Comparison of ENCODE assay signal across 8 cellular contexts in genomic region chr10:102869290-102870198, GRCh38. TPM values are rescaled to one million over a fixed set of nuclear protein-coding genes. Genes with fewer than 3 reads are reported as not detected.
A peak's percentile ranks its signal among the peaks of the same experiment; 100 is the strongest.
DNase-seq lines count a peak whose midpoint lies in the region; ATAC-seq lines count a peak whose summit lies in the region.

AS3MT (plus strand) TSS chr10:102869470; CDS start chr10:102869593, 123 bp downstream.

- H3K27ac Mint-ChIP-seq in central memory CD8-positive, alpha-beta T cell (ENCODE audit: low read depth) = no peak within 1 kb of the TSS
- H3K27ac Mint-ChIP-seq in stimulated activated naive B cell treated with anti-CD40 and anti-IgM and Interleukin-4, amounts not matched to agents 10 μg/mL and 1 μg/mL and 100 μg/mL, for 72 hours = no peak within 1 kb of the TSS

- no peak for ATAC-seq in central memory CD8-positive, alpha-beta T cell (replicated peaks; ENCODE audit: extremely low read depth, poor library complexity, severe bottlenecking)
- ATAC-seq in left lobe of liver = peak; percentile 89
- peak; percentile 80 to 81 for ATAC-seq in stimulated activated naive B cell treated with anti-CD40 and anti-IgM and Interleukin-4, amounts not matched to agents 10 μg/mL and 1 μg/mL and 100 μg/mL, for 72 hours (replicated peaks)

- peaks cover 27% of the 10 kb centered on the region for H3K27me3 Mint-ChIP-seq in central memory CD8-positive, alpha-beta T cell
- H3K27me3 Mint-ChIP-seq in stimulated activated naive B cell treated with anti-CD40 and anti-IgM and Interleukin-4, amounts not matched to agents 10 μg/mL and 1 μg/mL and 100 μg/mL, for 72 hours = peaks cover 21 to 33% of the 10 kb centered on the region in 2 donors

- peaks cover 8% of the 10 kb centered on the region for H3K4me1 Mint-ChIP-seq in central memory CD8-positive, alpha-beta T cell
- H3K4me1 Mint-ChIP-seq in stimulated activated naive B cell treated with anti-CD40 and anti-IgM and Interleukin-4, amounts not matched to agents 10 μg/mL and 1 μg/mL and 100 μg/mL, for 72 hours = peaks cover 8 to 11% of the 10 kb centered on the region in 2 donors

- H3K36me3 Mint-ChIP-seq in central memory CD8-positive, alpha-beta T cell (ENCODE audit: insufficient read depth) = peaks cover 8% of the 10 kb centered on the region
- peaks cover 2 to 3% of the 10 kb centered on the region in 2 donors for H3K36me3 Mint-ChIP-seq in stimulated activated naive B cell treated with anti-CD40 and anti-IgM and Interleukin-4, amounts not matched to agents 10 μg/mL and 1 μg/mL and 100 μg/mL, for 72 hours

- H3K9me3 Mint-ChIP-seq in central memory CD8-positive, alpha-beta T cell = no peaks in the 10 kb centered on the region
- no peaks in the 10 kb centered on the region for H3K9me3 Mint-ChIP-seq in stimulated activated naive B cell treated with anti-CD40 and anti-IgM and Interleukin-4, amounts not matched to agents 10 μg/mL and 1 μg/mL and 100 μg/mL, for 72 hours

- DNase-seq in NCI-H345 (lab: John Stamatoyannopoulos, UW) = peak; percentile 26
- DNase-seq in NCI-H345 treated with DMSO at 0.1 percent for 48 hours (lab: John Stamatoyannopoulos, UW; ENCODE audit: unreplicated experiment) = no peak
- peak; percentile 43 for DNase-seq in NCI-H69 (lab: John Stamatoyannopoulos, UW)
- no peak for DNase-seq in central memory CD8-positive, alpha-beta T cell (ENCODE audit: low spot score in 2 of 2)
- peak; percentile 64 for DNase-seq in left lobe of liver (ENCODE audit: low spot score)
- DNase-seq in stimulated activated naive B cell treated with anti-CD40 and anti-IgM and Interleukin-4, amounts not matched to agents 10 μg/mL and 1 μg/mL and 100 μg/mL, for 72 hours = no peak
- no peak for DNase-seq in activated CD4-positive, CD25-positive, alpha-beta regulatory T cell treated with anti-CD3 and anti-CD28 coated beads, Interleukin-2, amount 50 U/mL, for 72 hours
- DNase-seq in GOT3 (lab: John Stamatoyannopoulos, UW) = no peak

- peak within 1 kb of the TSS; percentile 5 for H3K4me3 Mint-ChIP-seq in central memory CD8-positive, alpha-beta T cell
- H3K4me3 Mint-ChIP-seq in stimulated activated naive B cell treated with anti-CD40 and anti-IgM and Interleukin-4, amounts not matched to agents 10 μg/mL and 1 μg/mL and 100 μg/mL, for 72 hours = peak within 1 kb of the TSS; percentile 79 to 85

RNA-seq across cellular contexts. Expression of gene AS3MT, which starts in this region (rescaled TPM):
- total RNA-seq in left lobe of liver = 7.5 TPM

Comparison
In these comparisons a context has a peak if more than half of its experiments do, and no peak if none do; other contexts are left out.
1. DNase-seq: peak in NCI-H345 (single experiment), NCI-H69 (single experiment) and left lobe of liver (single experiment); none in NCI-H345 treated with DMSO at 0.1 percent for 48 hours (single experiment), central memory CD8-positive, alpha-beta T cell (0 of 2), stimulated activated naive B cell treated with anti-CD40 and anti-IgM and Interleukin-4, amounts not matched to agents 10 μg/mL and 1 μg/mL and 100 μg/mL, for 72 hours (single experiment), activated CD4-positive, CD25-positive, alpha-beta regulatory T cell treated with anti-CD3 and anti-CD28 coated beads, Interleukin-2, amount 50 U/mL, for 72 hours (single experiment) and GOT3 (single experiment).